1 cellular context compared by ENCODE assay signal in the genomic region with DNA sequence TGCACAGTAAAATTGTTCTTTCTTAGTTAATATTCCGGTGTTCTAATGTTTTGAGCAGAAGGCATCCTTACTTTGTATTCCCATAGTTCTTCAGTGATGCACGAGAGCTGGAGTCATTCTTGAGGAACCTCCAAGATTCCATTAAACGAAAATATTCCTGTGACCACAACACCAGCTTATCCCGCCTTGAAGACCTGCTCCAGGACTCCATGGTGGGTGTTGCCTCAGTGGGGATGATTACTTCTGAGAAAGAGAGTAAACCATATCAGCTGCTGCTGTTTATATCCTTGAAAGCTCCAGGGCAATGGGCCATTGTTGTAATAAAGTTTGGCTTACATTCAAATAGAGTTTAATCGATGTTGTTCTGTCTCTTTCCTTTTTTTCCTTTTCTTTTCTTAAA.
TF ChIP-seq lines count a peak whose summit lies in the region.

No MANE protein-coding gene starts in this region.

TF ChIP-seq in IMR-90, 13 proteins besides CTCF, POLR2A, EP300 and RAD21 (continued from another document):
- TF ChIP-seq SMC3 (IDR thresholded peaks at IDR 0.05; ENCODE audit: low read depth, low read length) (no peak), BHLHE40 (IDR thresholded peaks at IDR 0.05; ENCODE audit: low read depth, low read length) (no peak; the same call in 1 of the 2 replicates), NFE2L2 (IDR thresholded peaks at IDR 0.05; ENCODE audit: low read depth, low read length) (no peak), MXI1 (IDR thresholded peaks at IDR 0.05; ENCODE audit: borderline replicate concordance, low read depth, low read length) (no peak), FOS (IDR thresholded peaks at IDR 0.05; ENCODE audit: low read depth, low read length) (no peak), MAZ (IDR thresholded peaks at IDR 0.05; ENCODE audit: borderline replicate concordance, low read depth, low read length) (no peak), RCOR1 (IDR thresholded peaks at IDR 0.05; ENCODE audit: insufficient replicate concordance, low read length) (no peak), CEBPB (IDR thresholded peaks at IDR 0.05; ENCODE audit: low read depth, low read length) (no peak), RFX5 (IDR thresholded peaks at IDR 0.05; ENCODE audit: low read depth, low read length) (no peak), CHD1 (IDR thresholded peaks at IDR 0.05; ENCODE audit: low read depth, low read length) (no peak)
- TF ChIP-seq, protein P1, sequence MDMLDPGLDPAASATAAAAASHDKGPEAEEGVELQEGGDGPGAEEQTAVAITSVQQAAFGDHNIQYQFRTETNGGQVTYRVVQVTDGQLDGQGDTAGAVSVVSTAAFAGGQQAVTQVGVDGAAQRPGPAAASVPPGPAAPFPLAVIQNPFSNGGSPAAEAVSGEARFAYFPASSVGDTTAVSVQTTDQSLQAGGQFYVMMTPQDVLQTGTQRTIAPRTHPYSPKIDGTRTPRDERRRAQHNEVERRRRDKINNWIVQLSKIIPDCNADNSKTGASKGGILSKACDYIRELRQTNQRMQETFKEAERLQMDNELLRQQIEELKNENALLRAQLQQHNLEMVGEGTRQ (IDR thresholded peaks at IDR 0.05; ENCODE audit: low read depth, low read length) = no peak
